In the genomic region with DNA sequence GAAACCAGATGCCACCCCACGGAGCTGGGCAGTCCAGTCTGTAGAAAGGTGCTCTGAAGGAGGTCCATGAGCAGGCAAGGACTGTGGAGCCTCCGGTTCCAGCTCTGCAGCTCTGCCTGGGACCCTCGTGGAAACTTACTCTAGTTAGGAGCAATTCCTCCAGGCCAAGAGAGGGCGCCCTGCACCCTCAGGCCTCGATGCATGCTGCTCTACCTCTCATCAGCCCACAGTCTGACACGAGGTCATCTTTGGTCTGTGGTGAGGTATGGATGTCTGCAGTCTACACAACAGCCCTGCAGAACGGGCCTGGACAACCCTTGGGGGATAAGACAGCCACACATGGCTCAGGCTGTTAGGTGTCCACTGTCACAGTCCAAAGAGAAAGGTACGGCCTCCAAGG, we compare ENCODE assay signal across 14 cellular contexts. TPM values are rescaled to one million over a fixed set of nuclear protein-coding genes. Genes with fewer than 3 reads are reported as not detected.
DNase-seq lines count a peak whose midpoint lies in the region; ATAC-seq and TF ChIP-seq lines count a peak whose summit lies in the region.
"Had no signal": no experiment of that assay in that cellular context is flagged by ENCODE, and none has a peak within 500 bp of the region (broad histone marks: within the 10 kb centered on the region; RNA-seq: fewer than 3 reads in every experiment).

No MANE protein-coding gene starts in this region.

- intact Hi-C loops in Panc1 (cut with micrococcal nuclease; ENCODE audit: unreplicated experiment), result no loop called here

- H3K27me3 ChIP-seq in DND-41 (ENCODE audit: insufficient read depth, low read length, poor library complexity) (no peaks in the 10 kb centered on the region), Panc1 (ENCODE audit: control insufficient read depth, insufficient read depth, low read length) (no peaks in the 10 kb centered on the region), foreskin keratinocyte (no peaks in the 10 kb centered on the region)

- DNase-seq in DND-41, result no peak
- DNase-seq in H4 (ENCODE audit: low spot score), result peak; percentile 29
- DNase-seq in Panc1 (ENCODE audit: low read depth, low spot score), result no peak
- DNase-seq in foreskin keratinocyte, result no peak
- DNase-seq in RWPE1 (ENCODE audit: low spot score), result no peak
- no peak for DNase-seq in NCI-H2171 (lab: John Stamatoyannopoulos, UW)
- DNase-seq: activated CD8-positive, alpha-beta memory T cell treated with anti-CD3 and anti-CD28 coated beads, Interleukin-2, amount 50 U/mL, for 4 hours; CD8-positive, alpha-beta memory T cell; NCI-H1048; NCI-H526; stimulated activated CD4-positive, alpha-beta T cell treated with anti-CD3 and anti-CD28 coated beads, Interleukin-4, amount 100 ng/mL, for 24 hours; T-helper 2 cell had no signal

- BruUV-seq in Panc1 (replicated peaks; lab: Mats Ljungman, UMichigan), result TSS peak; percentile 46

- POLR2A ChIA-PET in Panc1 (lab: Charles Lee) (no interaction called here), RWPE1 (lab: Yijun Ruan, JAX; ENCODE audit: low non-redundant PET) (no interaction called here)

- H3K9me3 ChIP-seq in DND-41 (ENCODE audit: insufficient read depth, low read length, severe bottlenecking) (no peaks in the 10 kb centered on the region), Panc1 (ENCODE audit: control insufficient read depth, insufficient read depth, low read depth, low read length) (no peaks in the 10 kb centered on the region)

- H3K36me3 ChIP-seq in DND-41 (ENCODE audit: insufficient read depth, low read length), result no peaks in the 10 kb centered on the region
- no peaks in the 10 kb centered on the region for H3K36me3 ChIP-seq in Panc1 (ENCODE audit: control insufficient read depth, insufficient read depth, low read length)

- no peaks in the 10 kb centered on the region for H4K20me1 ChIP-seq in DND-41 (ENCODE audit: insufficient read depth, low read length)

- TF ChIP-seq CTCF in DND-41 (IDR thresholded peaks at IDR 0.05; ENCODE audit: borderline replicate concordance, extremely low read depth, low read length, poor library complexity, severe bottlenecking) (peak; percentile 41), Panc1 (IDR thresholded peaks at IDR 0.05) (no peak), foreskin keratinocyte (conservative IDR thresholded peaks at IDR 0.05) (peak; percentile 31), RWPE1 (conservative IDR thresholded peaks at IDR 0.05; ENCODE audit: low read depth) (no peak)

- no peak overlapping the region for H3K4me2 ChIP-seq in DND-41 (ENCODE audit: insufficient read depth, low read length)

- no peaks in the 10 kb centered on the region for H3K79me2 ChIP-seq in DND-41 (ENCODE audit: insufficient read depth, low read length)

- CTCF ChIA-PET in Panc1 (lab: Charles Lee) (no interaction called here), RWPE1 (lab: Yijun Ruan, JAX) (interaction anchor here (0.5 to 1.4 kb wide), 6 partner anchors 8 to 717 kb away, joined by 3 to 5 read pairs (median 4); no protein-coding TSS in a partner anchor)

- H2AFZ ChIP-seq in DND-41 (ENCODE audit: low read depth, low read length), result no peak overlapping the region

- no peak overlapping the region for H3K4me3 ChIP-seq in DND-41 (ENCODE audit: low read depth in 1 of 2, low read length in 2 of 2)
- H3K4me3 ChIP-seq in Panc1 (ENCODE audit: low read depth in 2 of 2, low read length in 2 of 2), result no peak overlapping the region

- no peaks in the 10 kb centered on the region for H3K4me1 ChIP-seq in DND-41 (ENCODE audit: insufficient read depth, low read length)
- H3K4me1 ChIP-seq in Panc1 (ENCODE audit: control insufficient read depth, insufficient read depth, low read length), result no peaks in the 10 kb centered on the region; the same call in 1 of the 2 replicates
- no peaks in the 10 kb centered on the region for H3K4me1 ChIP-seq in foreskin keratinocyte

- H3K27ac ChIP-seq in DND-41 (ENCODE audit: low read length) (no peak overlapping the region), Panc1 (ENCODE audit: low read length) (no peak overlapping the region), foreskin keratinocyte (no peak overlapping the region), RWPE1 (no peak overlapping the region)

- H3K9ac ChIP-seq in DND-41 (ENCODE audit: low read depth, low read length), result no peak overlapping the region

- in situ Hi-C loops in Panc1 (cut with HindIII; ENCODE audit: low pct_unique_long_range_greater_than_20kb, low sequenced_read_pairs), result no loop called here

- ATAC-seq in DND-41 (ENCODE audit: insufficient read depth, low read depth), result no peak
- peak; percentile 53; the same call in 1 of the 2 replicates for ATAC-seq in Panc1
- no peak for ATAC-seq in foreskin keratinocyte
- no peak for ATAC-seq in HG02870 (IDR thresholded peaks at IDR 0.05; ENCODE audit: unreplicated experiment)
- ATAC-seq in GM18868 (IDR thresholded peaks at IDR 0.05; ENCODE audit: unreplicated experiment), result no peak

RNA-seq across cellular contexts. Expression of a gene that starts 50.6 kb away (rescaled TPM):
- 34.6 and 34.8 TPM in 2 replicates for total RNA-seq in H4 (2014; rRNA removed; shearing (Covaris generic))
- total RNA-seq in Panc1 (2021; ENCODE audit: unreplicated experiment) (32.5 TPM), foreskin keratinocyte (17.1 and 18.7 TPM in 2 replicates)
- 24.4 TPM for polyA plus RNA-seq in Panc1 (2012; ENCODE audit: insufficient read length)
- polyA plus RNA-seq in foreskin keratinocyte, result 9.9 and 10.2 TPM in 2 replicates

Comparison
In these comparisons a context has a peak if more than half of its experiments do, and no peak if none do; other contexts are left out.
1. CTCF ChIP-seq: peak in DND-41 (single experiment) and foreskin keratinocyte (single experiment); none in Panc1 (single experiment) and RWPE1 (single experiment).